1 cellular context compared by ENCODE assay signal in the genomic region with DNA sequence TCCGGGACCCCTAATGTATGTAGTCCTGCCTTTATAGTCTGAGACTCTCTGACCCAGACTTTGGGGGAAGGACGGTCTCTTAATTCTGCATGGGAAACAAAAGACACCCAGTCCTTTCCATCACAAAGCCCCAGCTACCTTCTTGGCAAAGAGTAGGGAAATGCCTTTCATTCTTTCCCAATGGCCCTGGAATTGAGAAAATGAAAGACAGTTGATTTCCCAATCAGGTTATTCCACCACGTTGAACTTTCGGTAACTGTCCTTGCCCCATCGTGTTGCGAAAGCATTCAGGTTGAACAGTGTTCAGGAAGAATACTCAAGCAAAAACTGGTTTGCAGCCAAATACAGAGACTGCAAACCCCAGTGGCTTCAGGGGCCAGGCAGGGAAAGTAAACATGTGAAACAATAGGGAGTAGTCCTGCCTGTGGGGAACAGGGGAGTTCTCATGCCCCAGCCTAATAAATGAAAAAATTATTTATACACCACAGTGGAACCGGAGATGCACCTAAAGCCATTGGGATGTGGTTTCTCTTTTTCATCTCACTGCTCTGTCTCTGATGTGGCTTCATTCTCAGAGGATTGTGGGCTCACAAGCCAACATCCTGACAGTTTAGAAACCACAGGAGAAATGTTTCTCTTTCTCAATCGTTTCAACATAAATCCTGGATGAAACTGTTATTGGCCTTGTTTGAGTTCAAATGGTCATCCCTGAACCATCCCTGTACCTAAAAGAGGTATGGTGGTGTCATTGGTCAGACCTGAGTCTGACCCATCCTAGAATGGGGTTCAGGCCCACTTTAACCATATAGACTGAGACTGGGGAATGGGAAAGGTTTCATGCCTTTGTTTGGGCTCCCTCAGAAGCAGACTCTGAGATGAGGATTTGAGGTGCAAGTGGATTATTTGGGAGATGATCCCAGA.
TF ChIP-seq lines count a peak whose summit lies in the region.

No MANE protein-coding gene starts in this region.

TF ChIP-seq in HepG2, 621 proteins besides CTCF, POLR2A, EP300 and RAD21 (continued from another document and continues in another):
- TF ChIP-seq, protein P1, sequence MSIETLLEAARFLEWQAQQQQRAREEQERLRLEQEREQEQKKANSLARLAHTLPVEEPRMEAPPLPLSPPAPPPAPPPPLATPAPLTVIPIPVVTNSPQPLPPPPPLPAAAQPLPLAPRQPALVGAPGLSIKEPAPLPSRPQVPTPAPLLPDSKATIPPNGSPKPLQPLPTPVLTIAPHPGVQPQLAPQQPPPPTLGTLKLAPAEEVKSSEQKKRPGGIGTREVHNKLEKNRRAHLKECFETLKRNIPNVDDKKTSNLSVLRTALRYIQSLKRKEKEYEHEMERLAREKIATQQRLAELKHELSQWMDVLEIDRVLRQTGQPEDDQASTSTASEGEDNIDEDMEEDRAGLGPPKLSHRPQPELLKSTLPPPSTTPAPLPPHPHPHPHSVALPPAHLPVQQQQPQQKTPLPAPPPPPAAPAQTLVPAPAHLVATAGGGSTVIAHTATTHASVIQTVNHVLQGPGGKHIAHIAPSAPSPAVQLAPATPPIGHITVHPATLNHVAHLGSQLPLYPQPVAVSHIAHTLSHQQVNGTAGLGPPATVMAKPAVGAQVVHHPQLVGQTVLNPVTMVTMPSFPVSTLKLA (IDR thresholded peaks at IDR 0.05) = no peak; the same call in 1 of the 2 replicates
- TF ChIP-seq NKX3-1 (CRISPR knock-in tag; IDR thresholded peaks at IDR 0.05) = peak; percentile 88
- TF ChIP-seq FOXJ3 (CRISPR knock-in tag; IDR thresholded peaks at IDR 0.05; ENCODE audit: borderline replicate concordance) = peak; percentile 99
- TF ChIP-seq NFKB2 (CRISPR knock-in tag; IDR thresholded peaks at IDR 0.05; ENCODE audit: borderline replicate concordance) = no peak
- TF ChIP-seq ZNF121 (CRISPR knock-in tag; IDR thresholded peaks at IDR 0.05) = peak; percentile 67
- TF ChIP-seq, protein P2, sequence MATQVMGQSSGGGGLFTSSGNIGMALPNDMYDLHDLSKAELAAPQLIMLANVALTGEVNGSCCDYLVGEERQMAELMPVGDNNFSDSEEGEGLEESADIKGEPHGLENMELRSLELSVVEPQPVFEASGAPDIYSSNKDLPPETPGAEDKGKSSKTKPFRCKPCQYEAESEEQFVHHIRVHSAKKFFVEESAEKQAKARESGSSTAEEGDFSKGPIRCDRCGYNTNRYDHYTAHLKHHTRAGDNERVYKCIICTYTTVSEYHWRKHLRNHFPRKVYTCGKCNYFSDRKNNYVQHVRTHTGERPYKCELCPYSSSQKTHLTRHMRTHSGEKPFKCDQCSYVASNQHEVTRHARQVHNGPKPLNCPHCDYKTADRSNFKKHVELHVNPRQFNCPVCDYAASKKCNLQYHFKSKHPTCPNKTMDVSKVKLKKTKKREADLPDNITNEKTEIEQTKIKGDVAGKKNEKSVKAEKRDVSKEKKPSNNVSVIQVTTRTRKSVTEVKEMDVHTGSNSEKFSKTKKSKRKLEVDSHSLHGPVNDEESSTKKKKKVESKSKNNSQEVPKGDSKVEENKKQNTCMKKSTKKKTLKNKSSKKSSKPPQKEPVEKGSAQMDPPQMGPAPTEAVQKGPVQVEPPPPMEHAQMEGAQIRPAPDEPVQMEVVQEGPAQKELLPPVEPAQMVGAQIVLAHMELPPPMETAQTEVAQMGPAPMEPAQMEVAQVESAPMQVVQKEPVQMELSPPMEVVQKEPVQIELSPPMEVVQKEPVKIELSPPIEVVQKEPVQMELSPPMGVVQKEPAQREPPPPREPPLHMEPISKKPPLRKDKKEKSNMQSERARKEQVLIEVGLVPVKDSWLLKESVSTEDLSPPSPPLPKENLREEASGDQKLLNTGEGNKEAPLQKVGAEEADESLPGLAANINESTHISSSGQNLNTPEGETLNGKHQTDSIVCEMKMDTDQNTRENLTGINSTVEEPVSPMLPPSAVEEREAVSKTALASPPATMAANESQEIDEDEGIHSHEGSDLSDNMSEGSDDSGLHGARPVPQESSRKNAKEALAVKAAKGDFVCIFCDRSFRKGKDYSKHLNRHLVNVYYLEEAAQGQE (IDR thresholded peaks at IDR 0.05; ENCODE audit: borderline replicate concordance in 1 of 2, low read depth in 1 of 2, low read length in 2 of 2) = peak in 1 of 2 experiments; percentile 84; a peak in 2 of 4 replicates
- TF ChIP-seq GPN1 (CRISPR knock-in tag; IDR thresholded peaks at IDR 0.05; ENCODE audit: borderline replicate concordance) = no peak
- TF ChIP-seq, protein P3, sequence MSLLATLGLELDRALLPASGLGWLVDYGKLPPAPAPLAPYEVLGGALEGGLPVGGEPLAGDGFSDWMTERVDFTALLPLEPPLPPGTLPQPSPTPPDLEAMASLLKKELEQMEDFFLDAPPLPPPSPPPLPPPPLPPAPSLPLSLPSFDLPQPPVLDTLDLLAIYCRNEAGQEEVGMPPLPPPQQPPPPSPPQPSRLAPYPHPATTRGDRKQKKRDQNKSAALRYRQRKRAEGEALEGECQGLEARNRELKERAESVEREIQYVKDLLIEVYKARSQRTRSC (CRISPR knock-in tag; IDR thresholded peaks at IDR 0.05; ENCODE audit: low read depth) = 0 out of 2 replicates have a peak, but pooled peaks have one; percentile 89
- TF ChIP-seq MIER3 (CRISPR knock-in tag; IDR thresholded peaks at IDR 0.05; ENCODE audit: borderline replicate concordance) = peak; percentile 100
- TF ChIP-seq, protein P4, sequence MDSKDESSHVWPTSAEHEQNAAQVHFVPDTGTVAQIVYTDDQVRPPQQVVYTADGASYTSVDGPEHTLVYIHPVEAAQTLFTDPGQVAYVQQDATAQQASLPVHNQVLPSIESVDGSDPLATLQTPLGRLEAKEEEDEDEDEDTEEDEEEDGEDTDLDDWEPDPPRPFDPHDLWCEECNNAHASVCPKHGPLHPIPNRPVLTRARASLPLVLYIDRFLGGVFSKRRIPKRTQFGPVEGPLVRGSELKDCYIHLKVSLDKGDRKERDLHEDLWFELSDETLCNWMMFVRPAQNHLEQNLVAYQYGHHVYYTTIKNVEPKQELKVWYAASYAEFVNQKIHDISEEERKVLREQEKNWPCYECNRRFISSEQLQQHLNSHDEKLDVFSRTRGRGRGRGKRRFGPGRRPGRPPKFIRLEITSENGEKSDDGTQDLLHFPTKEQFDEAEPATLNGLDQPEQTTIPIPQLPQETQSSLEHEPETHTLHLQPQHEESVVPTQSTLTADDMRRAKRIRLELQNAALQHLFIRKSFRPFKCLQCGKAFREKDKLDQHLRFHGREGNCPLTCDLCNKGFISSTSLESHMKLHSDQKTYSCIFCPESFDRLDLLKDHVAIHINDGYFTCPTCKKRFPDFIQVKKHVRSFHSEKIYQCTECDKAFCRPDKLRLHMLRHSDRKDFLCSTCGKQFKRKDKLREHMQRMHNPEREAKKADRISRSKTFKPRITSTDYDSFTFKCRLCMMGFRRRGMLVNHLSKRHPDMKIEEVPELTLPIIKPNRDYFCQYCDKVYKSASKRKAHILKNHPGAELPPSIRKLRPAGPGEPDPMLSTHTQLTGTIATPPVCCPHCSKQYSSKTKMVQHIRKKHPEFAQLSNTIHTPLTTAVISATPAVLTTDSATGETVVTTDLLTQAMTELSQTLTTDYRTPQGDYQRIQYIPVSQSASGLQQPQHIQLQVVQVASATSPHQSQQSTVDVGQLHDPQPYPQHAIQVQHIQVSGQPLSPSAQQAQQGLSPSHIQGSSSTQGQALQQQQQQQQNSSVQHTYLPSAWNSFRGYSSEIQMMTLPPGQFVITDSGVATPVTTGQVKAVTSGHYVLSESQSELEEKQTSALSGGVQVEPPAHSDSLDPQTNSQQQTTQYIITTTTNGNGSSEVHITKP (CRISPR knock-in tag; IDR thresholded peaks at IDR 0.05; ENCODE audit: low read depth) = peak; percentile 96
- TF ChIP-seq KLF9 (CRISPR knock-in tag; IDR thresholded peaks at IDR 0.05; ENCODE audit: low read depth) = peak; percentile 82; the same call in 1 of the 2 replicates
- TF ChIP-seq ELF4 (CRISPR knock-in tag; IDR thresholded peaks at IDR 0.05; ENCODE audit: borderline replicate concordance) = peak; percentile 77
- no peak for TF ChIP-seq SNRNP70 (IDR thresholded peaks at IDR 0.05; ENCODE audit: low read depth, low read length)
- TF ChIP-seq RFXANK (CRISPR knock-in tag; IDR thresholded peaks at IDR 0.05) = 0 out of 2 replicates have a peak, but pooled peaks have one; percentile 85
- TF ChIP-seq, protein P5, sequence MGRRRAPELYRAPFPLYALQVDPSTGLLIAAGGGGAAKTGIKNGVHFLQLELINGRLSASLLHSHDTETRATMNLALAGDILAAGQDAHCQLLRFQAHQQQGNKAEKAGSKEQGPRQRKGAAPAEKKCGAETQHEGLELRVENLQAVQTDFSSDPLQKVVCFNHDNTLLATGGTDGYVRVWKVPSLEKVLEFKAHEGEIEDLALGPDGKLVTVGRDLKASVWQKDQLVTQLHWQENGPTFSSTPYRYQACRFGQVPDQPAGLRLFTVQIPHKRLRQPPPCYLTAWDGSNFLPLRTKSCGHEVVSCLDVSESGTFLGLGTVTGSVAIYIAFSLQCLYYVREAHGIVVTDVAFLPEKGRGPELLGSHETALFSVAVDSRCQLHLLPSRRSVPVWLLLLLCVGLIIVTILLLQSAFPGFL (CRISPR knock-in tag; IDR thresholded peaks at IDR 0.05) = no peak
- TF ChIP-seq ZFP62 (CRISPR knock-in tag; IDR thresholded peaks at IDR 0.05) = no peak
- TF ChIP-seq, protein P6, sequence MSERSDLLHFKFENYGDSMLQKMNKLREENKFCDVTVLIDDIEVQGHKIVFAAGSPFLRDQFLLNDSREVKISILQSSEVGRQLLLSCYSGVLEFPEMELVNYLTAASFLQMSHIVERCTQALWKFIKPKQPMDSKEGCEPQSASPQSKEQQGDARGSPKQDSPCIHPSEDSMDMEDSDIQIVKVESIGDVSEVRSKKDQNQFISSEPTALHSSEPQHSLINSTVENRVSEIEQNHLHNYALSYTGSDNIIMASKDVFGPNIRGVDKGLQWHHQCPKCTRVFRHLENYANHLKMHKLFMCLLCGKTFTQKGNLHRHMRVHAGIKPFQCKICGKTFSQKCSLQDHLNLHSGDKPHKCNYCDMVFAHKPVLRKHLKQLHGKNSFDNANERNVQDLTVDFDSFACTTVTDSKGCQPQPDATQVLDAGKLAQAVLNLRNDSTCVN (CRISPR knock-in tag; IDR thresholded peaks at IDR 0.05; ENCODE audit: borderline replicate concordance) = peak; percentile 90; the same call in 1 of the 2 replicates
- TF ChIP-seq ZNF274 (CRISPR knock-in tag; IDR thresholded peaks at IDR 0.05) = peak; percentile 91; the same call in 1 of the 2 replicates
- TF ChIP-seq ZFP41 (CRISPR knock-in tag; IDR thresholded peaks at IDR 0.05; ENCODE audit: borderline replicate concordance) = peak; percentile 74; the same call in 1 of the 2 replicates
- peak; percentile 96 for TF ChIP-seq DMAP1 (CRISPR knock-in tag; IDR thresholded peaks at IDR 0.05)
- no peak for TF ChIP-seq SRSF4 (IDR thresholded peaks at IDR 0.05; ENCODE audit: low read depth, low read length, poor library complexity, severe bottlenecking)
- 0 out of 4 replicates have a peak, but pooled peaks of 1 of the 2 experiments have one; percentile 17 for TF ChIP-seq MAFK (conservative IDR thresholded peaks at IDR 0.05 in 1 of 2, IDR thresholded peaks at IDR 0.05 in 1 of 2; ENCODE audit: low read length in 2 of 2)
- TF ChIP-seq ZNF468 (CRISPR knock-in tag; IDR thresholded peaks at IDR 0.05) = 0 out of 2 replicates have a peak, but pooled peaks have one; percentile 52
- TF ChIP-seq RBM39 (IDR thresholded peaks at IDR 0.05; ENCODE audit: low read depth, low read length, poor library complexity, severe bottlenecking) = no peak
- TF ChIP-seq NRL (CRISPR knock-in tag; IDR thresholded peaks at IDR 0.05; ENCODE audit: borderline replicate concordance) = no peak
- peak; percentile 90 for TF ChIP-seq ZNF547 (CRISPR knock-in tag; IDR thresholded peaks at IDR 0.05)
- peak; percentile 98 for TF ChIP-seq NCOA1 (CRISPR knock-in tag; IDR thresholded peaks at IDR 0.05)
- TF ChIP-seq PAX8 (CRISPR knock-in tag; IDR thresholded peaks at IDR 0.05; ENCODE audit: borderline replicate concordance) = no peak; the same call in none of the 2 replicates
- TF ChIP-seq GLI4 (CRISPR knock-in tag; IDR thresholded peaks at IDR 0.05; ENCODE audit: borderline replicate concordance) = peak; percentile 80; the same call in 1 of the 2 replicates
- TF ChIP-seq BRD4 (CRISPR knock-in tag; IDR thresholded peaks at IDR 0.05) = 0 out of 2 replicates have a peak, but pooled peaks have one; percentile 51
- TF ChIP-seq, protein P7, sequence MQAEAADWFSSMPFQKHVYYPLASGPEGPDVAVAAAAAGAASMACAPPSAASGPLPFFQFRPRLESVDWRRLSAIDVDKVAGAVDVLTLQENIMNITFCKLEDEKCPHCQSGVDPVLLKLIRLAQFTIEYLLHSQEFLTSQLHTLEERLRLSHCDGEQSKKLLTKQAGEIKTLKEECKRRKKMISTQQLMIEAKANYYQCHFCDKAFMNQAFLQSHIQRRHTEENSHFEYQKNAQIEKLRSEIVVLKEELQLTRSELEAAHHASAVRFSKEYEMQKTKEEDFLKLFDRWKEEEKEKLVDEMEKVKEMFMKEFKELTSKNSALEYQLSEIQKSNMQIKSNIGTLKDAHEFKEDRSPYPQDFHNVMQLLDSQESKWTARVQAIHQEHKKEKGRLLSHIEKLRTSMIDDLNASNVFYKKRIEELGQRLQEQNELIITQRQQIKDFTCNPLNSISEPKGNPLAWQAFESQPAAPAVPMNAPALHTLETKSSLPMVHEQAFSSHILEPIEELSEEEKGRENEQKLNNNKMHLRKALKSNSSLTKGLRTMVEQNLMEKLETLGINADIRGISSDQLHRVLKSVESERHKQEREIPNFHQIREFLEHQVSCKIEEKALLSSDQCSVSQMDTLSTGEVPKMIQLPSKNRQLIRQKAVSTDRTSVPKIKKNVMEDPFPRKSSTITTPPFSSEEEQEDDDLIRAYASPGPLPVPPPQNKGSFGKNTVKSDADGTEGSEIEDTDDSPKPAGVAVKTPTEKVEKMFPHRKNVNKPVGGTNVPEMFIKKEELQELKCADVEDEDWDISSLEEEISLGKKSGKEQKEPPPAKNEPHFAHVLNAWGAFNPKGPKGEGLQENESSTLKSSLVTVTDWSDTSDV (CRISPR knock-in tag; IDR thresholded peaks at IDR 0.05) = no peak; the same call in 1 of the 2 replicates
- TF ChIP-seq ZNF567 (CRISPR knock-in tag; IDR thresholded peaks at IDR 0.05; ENCODE audit: borderline replicate concordance) = peak; percentile 99
- TF ChIP-seq ATF7-NPFF (CRISPR knock-in tag; IDR thresholded peaks at IDR 0.05; ENCODE audit: low read depth) = peak; percentile 75
- no peak for TF ChIP-seq PHF20 (CRISPR knock-in tag; IDR thresholded peaks at IDR 0.05)
- TF ChIP-seq, protein P8, sequence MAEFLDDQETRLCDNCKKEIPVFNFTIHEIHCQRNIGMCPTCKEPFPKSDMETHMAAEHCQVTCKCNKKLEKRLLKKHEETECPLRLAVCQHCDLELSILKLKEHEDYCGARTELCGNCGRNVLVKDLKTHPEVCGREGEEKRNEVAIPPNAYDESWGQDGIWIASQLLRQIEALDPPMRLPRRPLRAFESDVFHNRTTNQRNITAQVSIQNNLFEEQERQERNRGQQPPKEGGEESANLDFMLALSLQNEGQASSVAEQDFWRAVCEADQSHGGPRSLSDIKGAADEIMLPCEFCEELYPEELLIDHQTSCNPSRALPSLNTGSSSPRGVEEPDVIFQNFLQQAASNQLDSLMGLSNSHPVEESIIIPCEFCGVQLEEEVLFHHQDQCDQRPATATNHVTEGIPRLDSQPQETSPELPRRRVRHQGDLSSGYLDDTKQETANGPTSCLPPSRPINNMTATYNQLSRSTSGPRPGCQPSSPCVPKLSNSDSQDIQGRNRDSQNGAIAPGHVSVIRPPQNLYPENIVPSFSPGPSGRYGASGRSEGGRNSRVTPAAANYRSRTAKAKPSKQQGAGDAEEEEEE (CRISPR knock-in tag; IDR thresholded peaks at IDR 0.05; ENCODE audit: borderline replicate concordance) = 0 out of 2 replicates have a peak, but pooled peaks have one; percentile 52
- peak; percentile 100 for TF ChIP-seq GATAD2A (CRISPR knock-in tag; IDR thresholded peaks at IDR 0.05)
- TF ChIP-seq ZNF7 (CRISPR knock-in tag; IDR thresholded peaks at IDR 0.05) = peak; percentile 99
